In the genomic region with DNA sequence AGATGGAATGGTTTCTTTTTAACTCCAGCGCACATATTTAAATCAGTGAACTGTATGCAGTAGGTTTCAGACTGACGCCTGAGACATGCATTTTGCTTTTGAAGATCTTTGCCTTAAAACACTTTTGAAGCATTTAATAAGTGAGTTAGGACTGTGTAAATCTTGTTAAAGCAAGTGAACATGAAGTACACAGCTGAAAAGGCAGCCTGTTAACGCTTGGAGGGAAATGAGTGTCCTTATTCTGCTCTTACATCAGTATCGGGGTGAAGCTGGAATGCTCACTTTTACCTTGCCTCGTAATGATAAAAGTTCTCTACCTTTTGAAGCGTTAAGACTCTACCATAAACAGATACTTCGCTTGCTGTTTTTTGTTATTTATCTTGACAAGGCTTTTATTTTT, we compare ENCODE assay signal across 20 cellular contexts.
A peak's percentile ranks its signal among the peaks of the same experiment; 100 is the strongest.
DNase-seq lines count a peak whose midpoint lies in the region; ATAC-seq and TF ChIP-seq lines count a peak whose summit lies in the region.
"Had no signal": no experiment of that assay in that cellular context is flagged by ENCODE, and none has a peak within 500 bp of the region (broad histone marks: within the 10 kb centered on the region; RNA-seq: fewer than 3 reads in every experiment).

No MANE protein-coding gene starts in this region.

- no peak overlapping the region for H3K9ac ChIP-seq in smooth muscle cell (ENCODE audit: low read depth)

- no peak overlapping the region for H3K4me3 ChIP-seq in GM23338
- H3K4me3 ChIP-seq in smooth muscle cell: no peak overlapping the region
- H3K4me3 ChIP-seq: SJSA1 had no signal

- 0 out of 2 replicates have a peak, but pooled peaks cover 5% of the 10 kb centered on the region for H3K4me1 ChIP-seq in GM23338 (ENCODE audit: insufficient read depth)
- H3K4me1 ChIP-seq in smooth muscle cell (ENCODE audit: low read depth): no peaks in the 10 kb centered on the region
- H3K4me1 ChIP-seq: SJSA1 had no signal

- peak; percentile 11 for DNase-seq in Ammon's horn (ENCODE audit: low spot score)
- DNase-seq in GM23338 (ENCODE audit: low spot score): no peak
- DNase-seq in globus pallidus (ENCODE audit: low spot score): peak; percentile 35
- no peak for DNase-seq in smooth muscle cell (lab: John Stamatoyannopoulos, UW; ENCODE audit: unreplicated experiment)
- no peak for DNase-seq in activated CD8-positive, alpha-beta memory T cell treated with anti-CD3 and anti-CD28 coated beads for 24 hours
- DNase-seq in left cardiac atrium: no peak
- no peak for DNase-seq in stimulated activated naive B cell treated with anti-CD40 and anti-IgM and Interleukin-4, amounts not matched to agents 10 μg/mL and 1 μg/mL and 100 μg/mL, for 72 hours
- DNase-seq: AML-193; CD8-positive, alpha-beta memory T cell; EL; GF-D8; H7; Karpas-422; NCI-H1694 treated with DMSO at 0.1 percent for 48 hours; NCI-H2081 treated with DMSO at 0.1 percent for 48 hours; NCI-H446; NCI-H526; OCI-M1 had no signal

- ATAC-seq in GM23338: no peak
- ATAC-seq in left cardiac atrium: no peak
- no peak for ATAC-seq in stimulated activated naive B cell treated with anti-CD40 and anti-IgM and Interleukin-4, amounts not matched to agents 10 μg/mL and 1 μg/mL and 100 μg/mL, for 72 hours (replicated peaks)

- H3F3A ChIP-seq in GM23338 (replicated peaks; ENCODE audit: low read depth) (no peaks in the 10 kb centered on the region), smooth muscle cell (ENCODE audit: low read depth) (no peaks in the 10 kb centered on the region)

- intact Hi-C loops in left cardiac atrium (cut with DNase I): no loop called here

- H3K4me1 Mint-ChIP-seq in GM23338: no peaks in the 10 kb centered on the region; the same call in 2 of the 3 replicates
- no peaks in the 10 kb centered on the region for H3K4me1 Mint-ChIP-seq in stimulated activated naive B cell treated with anti-CD40 and anti-IgM and Interleukin-4, amounts not matched to agents 10 μg/mL and 1 μg/mL and 100 μg/mL, for 72 hours
- H3K4me1 Mint-ChIP-seq: CD8-positive, alpha-beta memory T cell had no signal

- no peak overlapping the region for H3K27ac ChIP-seq in GM23338 (ENCODE audit: low read depth)
- H3K27ac ChIP-seq in smooth muscle cell (ENCODE audit: low read depth): no peak overlapping the region
- H3K27ac ChIP-seq: C4-2B, SJSA1 had no signal

- no peak overlapping the region for H3K27ac Mint-ChIP-seq in GM23338
- H3K27ac Mint-ChIP-seq in stimulated activated naive B cell treated with anti-CD40 and anti-IgM and Interleukin-4, amounts not matched to agents 10 μg/mL and 1 μg/mL and 100 μg/mL, for 72 hours: no peak overlapping the region
- H3K27ac Mint-ChIP-seq: CD8-positive, alpha-beta memory T cell had no signal

- 73% methylated on average over 7 of the region's 7 CpGs for WGBS in smooth muscle cell (ENCODE audit: low lambda C conversion rate)

- no peaks in the 10 kb centered on the region for H3K36me3 ChIP-seq in GM23338 (ENCODE audit: insufficient read depth)
- H3K36me3 ChIP-seq in smooth muscle cell (ENCODE audit: low read depth): no peaks in the 10 kb centered on the region
- H3K36me3 ChIP-seq: SJSA1 had no signal

- H3K79me2 ChIP-seq in GM23338 (replicated peaks; ENCODE audit: insufficient read depth) (no peaks in the 10 kb centered on the region), smooth muscle cell (ENCODE audit: low read depth) (no peaks in the 10 kb centered on the region)

- H3K4me3 Mint-ChIP-seq in GM23338: no peak overlapping the region
- no peak overlapping the region for H3K4me3 Mint-ChIP-seq in stimulated activated naive B cell treated with anti-CD40 and anti-IgM and Interleukin-4, amounts not matched to agents 10 μg/mL and 1 μg/mL and 100 μg/mL, for 72 hours
- H3K4me3 Mint-ChIP-seq: CD8-positive, alpha-beta memory T cell had no signal

- no peaks in the 10 kb centered on the region for H3K9me3 ChIP-seq in smooth muscle cell (replicated peaks; ENCODE audit: low read depth)
- H3K9me3 ChIP-seq: SJSA1 had no signal

- no peaks in the 10 kb centered on the region; the same call in 1 of the 2 replicates for H3K9me2 ChIP-seq in GM23338 (ENCODE audit: insufficient read depth)

- H3K4me2 ChIP-seq in GM23338: no peak overlapping the region
- no peak overlapping the region for H3K4me2 ChIP-seq in smooth muscle cell

- TF ChIP-seq CTCF in GM23338 (conservative IDR thresholded peaks at IDR 0.05; ENCODE audit: low read depth in 2 of 2) (no peak), smooth muscle cell (IDR thresholded peaks at IDR 0.05; ENCODE audit: borderline replicate concordance, insufficient read depth, poor library complexity, severe bottlenecking) (no peak)

- H3K27me3 ChIP-seq in GM23338 (ENCODE audit: insufficient read depth) (no peaks in the 10 kb centered on the region), smooth muscle cell (ENCODE audit: low read depth) (no peaks in the 10 kb centered on the region)
- H3K27me3 ChIP-seq: SJSA1 had no signal

- H2AFZ ChIP-seq in GM23338 (peak overlapping the region; percentile 60; the same call in 1 of the 2 replicates), smooth muscle cell (ENCODE audit: low read depth) (peak overlapping the region; percentile 32)

- H3K36me3 Mint-ChIP-seq in GM23338 (ENCODE audit: low read depth): peaks cover 3% of the 10 kb centered on the region; the same call in 1 of the 3 replicates
- no peaks in the 10 kb centered on the region for H3K36me3 Mint-ChIP-seq in stimulated activated naive B cell treated with anti-CD40 and anti-IgM and Interleukin-4, amounts not matched to agents 10 μg/mL and 1 μg/mL and 100 μg/mL, for 72 hours
- H3K36me3 Mint-ChIP-seq: CD8-positive, alpha-beta memory T cell had no signal

- peaks cover 3% of the 10 kb centered on the region for H3K9me3 Mint-ChIP-seq in GM23338
- H3K9me3 Mint-ChIP-seq in stimulated activated naive B cell treated with anti-CD40 and anti-IgM and Interleukin-4, amounts not matched to agents 10 μg/mL and 1 μg/mL and 100 μg/mL, for 72 hours: peaks cover 0 to 1% of the 10 kb centered on the region in 2 donors

- peaks cover 2% of the 10 kb centered on the region for H3K27me3 Mint-ChIP-seq in GM23338 (ENCODE audit: insufficient read depth, low read depth, poor library complexity)
- peaks cover 0 to 3% of the 10 kb centered on the region in 2 donors for H3K27me3 Mint-ChIP-seq in stimulated activated naive B cell treated with anti-CD40 and anti-IgM and Interleukin-4, amounts not matched to agents 10 μg/mL and 1 μg/mL and 100 μg/mL, for 72 hours
- H3K27me3 Mint-ChIP-seq: CD8-positive, alpha-beta memory T cell had no signal

- H4K20me1 ChIP-seq in GM23338 (replicated peaks; ENCODE audit: insufficient read depth): no peaks in the 10 kb centered on the region
- H4K20me1 ChIP-seq in smooth muscle cell (ENCODE audit: low read depth): no peaks in the 10 kb centered on the region

TF ChIP-seq in GM23338, 12 proteins besides CTCF, POLR2A, EP300 and RAD21 (continues in another document):
- no peak for TF ChIP-seq EZH2phosphoT487 (IDR thresholded peaks at IDR 0.05; ENCODE audit: unreplicated experiment)
- TF ChIP-seq, protein P1, sequence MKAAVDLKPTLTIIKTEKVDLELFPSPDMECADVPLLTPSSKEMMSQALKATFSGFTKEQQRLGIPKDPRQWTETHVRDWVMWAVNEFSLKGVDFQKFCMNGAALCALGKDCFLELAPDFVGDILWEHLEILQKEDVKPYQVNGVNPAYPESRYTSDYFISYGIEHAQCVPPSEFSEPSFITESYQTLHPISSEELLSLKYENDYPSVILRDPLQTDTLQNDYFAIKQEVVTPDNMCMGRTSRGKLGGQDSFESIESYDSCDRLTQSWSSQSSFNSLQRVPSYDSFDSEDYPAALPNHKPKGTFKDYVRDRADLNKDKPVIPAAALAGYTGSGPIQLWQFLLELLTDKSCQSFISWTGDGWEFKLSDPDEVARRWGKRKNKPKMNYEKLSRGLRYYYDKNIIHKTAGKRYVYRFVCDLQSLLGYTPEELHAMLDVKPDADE (IDR thresholded peaks at IDR 0.05): no peak
- no peak for TF ChIP-seq NANOG (IDR thresholded peaks at IDR 0.05; ENCODE audit: borderline replicate concordance)
- no peak for TF ChIP-seq ZNF331 (CRISPR knock-in tag; IDR thresholded peaks at IDR 0.05; ENCODE audit: low read depth)
- no peak for TF ChIP-seq ZNF114 (CRISPR knock-in tag; IDR thresholded peaks at IDR 0.05)
- TF ChIP-seq STAT1 (IDR thresholded peaks at IDR 0.05; ENCODE audit: unreplicated experiment): no peak
- no peak for TF ChIP-seq CREB1 (CRISPR knock-in tag; IDR thresholded peaks at IDR 0.05; ENCODE audit: low read depth)

Comparison
In these comparisons a context has a peak if more than half of its experiments do, and no peak if none do; other contexts are left out.
1. DNase-seq: peak in Ammon's horn (single experiment) and globus pallidus (single experiment); none in GM23338 (single experiment), smooth muscle cell (single experiment), activated CD8-positive, alpha-beta memory T cell treated with anti-CD3 and anti-CD28 coated beads for 24 hours (single experiment), left cardiac atrium (single experiment) and stimulated activated naive B cell treated with anti-CD40 and anti-IgM and Interleukin-4, amounts not matched to agents 10 μg/mL and 1 μg/mL and 100 μg/mL, for 72 hours (single experiment).